1 cellular context compared by ENCODE assay signal in genomic region chr4:75672461-75673026, GRCh38.
TF ChIP-seq lines count a peak whose summit lies in the region.

No MANE protein-coding gene starts in this region.

TF ChIP-seq in K562, 482 proteins besides CTCF, POLR2A, EP300 and RAD21 (continued from another document and continues in another):
- TF ChIP-seq PREB (CRISPR knock-in tag; IDR thresholded peaks at IDR 0.05) (0 out of 2 replicates have a peak, but pooled peaks have one; percentile 69), ZNF766 (CRISPR knock-in tag; conservative IDR thresholded peaks at IDR 0.05) (peak; percentile 87), ZNF449 (CRISPR knock-in tag; IDR thresholded peaks at IDR 0.05) (no peak), TFE3 (CRISPR knock-in tag; IDR thresholded peaks at IDR 0.05) (no peak), STAT5A (IDR thresholded peaks at IDR 0.05; ENCODE audit: borderline replicate concordance, low read length) (no peak), CBX1 (IDR thresholded peaks at IDR 0.05; ENCODE audit: low read depth) (no peak), JUN (IDR thresholded peaks at IDR 0.05; ENCODE audit: borderline replicate concordance, low read depth, low read length) (no peak), JUN (CRISPR knock-in tag; IDR thresholded peaks at IDR 0.05; ENCODE audit: borderline replicate concordance) (peak; percentile 83; the same call in 1 of the 2 replicates), NR3C1 (CRISPR knock-in tag; IDR thresholded peaks at IDR 0.05) (peak; percentile 23; the same call in 1 of the 2 replicates), ARID2 (IDR thresholded peaks at IDR 0.05) (no peak), HDAC8 (tag; IDR thresholded peaks at IDR 0.05) (no peak), ZBTB11 (CRISPR knock-in tag; IDR thresholded peaks at IDR 0.05) (peak in 1 of 3 experiments; percentile 54; a peak in 1 of 6 replicates), NFXL1 (CRISPR knock-in tag; IDR thresholded peaks at IDR 0.05) (0 out of 2 replicates have a peak, but pooled peaks have one; percentile 38), ZFP1 (CRISPR knock-in tag; IDR thresholded peaks at IDR 0.05) (no peak), TEAD1 (CRISPR knock-in tag; IDR thresholded peaks at IDR 0.05) (peak in 1 of 2 experiments; percentile 75; a peak in 1 of 4 replicates), ARID1B (IDR thresholded peaks at IDR 0.05) (no peak; the same call in 1 of the 2 replicates), CREM (IDR thresholded peaks at IDR 0.05; ENCODE audit: low read depth) (peak; percentile 87), SAFB (IDR thresholded peaks at IDR 0.05; ENCODE audit: borderline replicate concordance, low read depth, low read length) (no peak), ZFP36 (IDR thresholded peaks at IDR 0.05; ENCODE audit: low read depth, low read length, partially characterized antibody) (no peak), PTRF (tag; IDR thresholded peaks at IDR 0.05) (no peak), CBX3 (IDR thresholded peaks at IDR 0.05; ENCODE audit: borderline replicate concordance in 1 of 2, low read length in 2 of 2) (peak in 1 of 2 experiments; percentile 10; a peak in 1 of 3 replicates), TAF1 (IDR thresholded peaks at IDR 0.05; ENCODE audit: control insufficient read depth, extremely low read depth, insufficient read depth, low read length, severe bottlenecking) (peak; percentile 27), CTBP1 (IDR thresholded peaks at IDR 0.05; ENCODE audit: borderline replicate concordance) (no peak; the same call in 1 of the 2 replicates), SPI1 (IDR thresholded peaks at IDR 0.05; ENCODE audit: borderline replicate concordance, low read depth, low read length) (0 out of 2 replicates have a peak, but pooled peaks have one; percentile 12), CXXC5 (CRISPR knock-in tag; IDR thresholded peaks at IDR 0.05) (no peak; the same call in 1 of the 2 replicates), ZNF175 (CRISPR knock-in tag; IDR thresholded peaks at IDR 0.05; ENCODE audit: low read depth) (no peak), MYC (IDR thresholded peaks at IDR 0.05; ENCODE audit: low read depth, low read length) (0 out of 2 replicates have a peak, but pooled peaks have one; percentile 23), MYC (CRISPR knock-in tag; IDR thresholded peaks at IDR 0.05; ENCODE audit: borderline replicate concordance, low read depth) (no peak), CCAR2 (IDR thresholded peaks at IDR 0.05; ENCODE audit: low read depth, low read length) (no peak), KDM1A (IDR thresholded peaks at IDR 0.05) (0 out of 4 replicates have a peak, but pooled peaks of 1 of the 2 experiments have one; percentile 35), TAF9B (IDR thresholded peaks at IDR 0.05; ENCODE audit: partially characterized antibody) (peak; percentile 6), SRSF3 (IDR thresholded peaks at IDR 0.05; ENCODE audit: insufficient read depth, low read length) (no peak), TFAP4 (CRISPR knock-in tag; IDR thresholded peaks at IDR 0.05; ENCODE audit: borderline replicate concordance) (0 out of 2 replicates have a peak, but pooled peaks have one; percentile 28), CHD2 (IDR thresholded peaks at IDR 0.05; ENCODE audit: low read depth, low read length) (no peak), ZMIZ1 (IDR thresholded peaks at IDR 0.05; ENCODE audit: low read depth in 2 of 2, low read length in 2 of 2) (no peak), BRD4 (IDR thresholded peaks at IDR 0.05) (peak; percentile 41; the same call in 1 of the 2 replicates), E2F6 (IDR thresholded peaks at IDR 0.05; ENCODE audit: borderline replicate concordance in 1 of 2, extremely low read depth in 1 of 2, insufficient read depth in 1 of 2, insufficient read length in 1 of 2, low read depth in 1 of 2, low read length in 1 of 2, poor library complexity in 1 of 2, severe bottlenecking in 1 of 2) (peak; percentile 26 to 57), KDM5B (IDR thresholded peaks at IDR 0.05; ENCODE audit: insufficient replicate concordance, low read depth, low read length) (peak; percentile 56), HNRNPLL (IDR thresholded peaks at IDR 0.05; ENCODE audit: low read depth, low read length, poor library complexity, severe bottlenecking) (peak; percentile 53), TRIM24 (IDR thresholded peaks at IDR 0.05) (0 out of 4 replicates have a peak, but pooled peaks of 1 of the 2 experiments have one; percentile 8), EP400 (IDR thresholded peaks at IDR 0.05) (peak; percentile 36; the same call in 1 of the 2 replicates), DMBX1 (CRISPR knock-in tag; IDR thresholded peaks at IDR 0.05; ENCODE audit: borderline replicate concordance) (no peak), ZBTB9 (CRISPR knock-in tag; IDR thresholded peaks at IDR 0.05) (peak; percentile 58; the same call in 1 of the 2 replicates), HBP1 (CRISPR knock-in tag; IDR thresholded peaks at IDR 0.05) (0 out of 2 replicates have a peak, but pooled peaks have one; percentile 2), NR1H2 (CRISPR knock-in tag; IDR thresholded peaks at IDR 0.05) (no peak)
